In the genomic region with DNA sequence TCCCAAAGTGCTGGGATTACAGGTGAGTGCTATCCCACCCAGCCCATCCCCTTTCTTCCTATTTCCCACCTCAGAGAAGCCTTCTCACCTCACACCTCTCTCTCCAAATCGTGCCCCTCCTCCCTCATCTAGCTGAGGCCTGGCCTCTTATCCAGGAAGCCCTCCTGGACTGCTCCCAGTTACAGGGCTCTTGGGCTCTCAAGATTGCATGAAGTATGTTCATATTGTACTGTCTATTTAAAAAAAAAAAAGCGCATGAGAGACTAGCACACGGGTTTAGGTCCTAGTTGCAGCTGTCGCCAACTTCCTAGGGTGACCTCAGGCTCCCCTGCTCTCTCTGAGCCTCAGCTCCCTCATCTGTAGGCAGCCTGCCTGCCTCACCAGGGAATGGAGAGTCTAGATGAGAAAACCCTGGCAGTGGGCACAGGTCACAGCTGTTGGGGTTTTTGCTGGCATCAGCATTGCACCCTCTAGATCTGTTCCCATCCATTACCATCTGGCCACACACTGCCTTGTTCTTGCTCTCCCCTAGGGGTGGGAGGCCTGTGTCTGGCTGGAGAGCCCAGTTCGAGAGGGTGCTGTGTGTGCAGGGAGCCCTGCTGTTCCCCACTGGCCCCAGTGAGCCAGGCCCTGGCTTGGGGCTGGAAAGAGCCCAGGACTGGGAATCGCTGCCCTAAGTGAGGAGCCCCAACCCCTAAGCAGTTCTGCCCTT, we compare ENCODE assay signal across 12 cellular contexts. TPM values are rescaled to one million over a fixed set of nuclear protein-coding genes. Genes with fewer than 3 reads are reported as not detected.
DNase-seq lines count a peak whose midpoint lies in the region; ATAC-seq and TF ChIP-seq lines count a peak whose summit lies in the region.
"Had no signal": no experiment of that assay in that cellular context is flagged by ENCODE, and none has a peak within 500 bp of the region (broad histone marks: within the 10 kb centered on the region; RNA-seq: fewer than 3 reads in every experiment).

No MANE protein-coding gene starts in this region.

- peaks cover 27% of the 10 kb centered on the region for H3K27me3 Mint-ChIP-seq in GM23338 (ENCODE audit: insufficient read depth, low read depth, poor library complexity)
- H3K27me3 Mint-ChIP-seq in stimulated activated naive CD8-positive, alpha-beta T cell treated with anti-CD3 and anti-CD28 coated beads, Interleukin-15, amount 100 ng/mL, for 72 hours = peaks cover 73% of the 10 kb centered on the region

- no peaks in the 10 kb centered on the region for H4K20me1 ChIP-seq in GM23338 (replicated peaks; ENCODE audit: insufficient read depth)

- H3K4me3 ChIP-seq in GM23338 (peak overlapping the region; percentile 61), SJCRH30 (no peak overlapping the region), iPS-20b (ENCODE audit: low read length) (peak overlapping the region; percentile 61)

- peak overlapping the region; percentile 55; the same call in 1 of the 2 replicates for H3K27ac ChIP-seq in GM23338 (ENCODE audit: low read depth)
- H3K27ac ChIP-seq in SJCRH30 = peak overlapping the region; percentile 43
- H3K27ac ChIP-seq in iPS-20b (ENCODE audit: low read length) = no peak overlapping the region
- H3K27ac ChIP-seq: foreskin keratinocyte had no signal

- H3K79me2 ChIP-seq in GM23338 (replicated peaks; ENCODE audit: insufficient read depth) = no peaks in the 10 kb centered on the region

- no peak for TF ChIP-seq CTCF in GM23338 (conservative IDR thresholded peaks at IDR 0.05; ENCODE audit: low read depth in 2 of 2)

- no peaks in the 10 kb centered on the region for H3K36me3 ChIP-seq in GM23338 (ENCODE audit: insufficient read depth)
- H3K36me3 ChIP-seq in SJCRH30 = no peaks in the 10 kb centered on the region
- no peaks in the 10 kb centered on the region for H3K36me3 ChIP-seq in iPS-20b (ENCODE audit: insufficient read depth, low read depth, low read length)

- peak overlapping the region; percentile 65; the same call in 1 of the 2 replicates for H3K9ac ChIP-seq in iPS-20b (ENCODE audit: low read depth, low read length)

- ATAC-seq in GM23338 (peak; percentile 21), GM21423 (IDR thresholded peaks at IDR 0.05; ENCODE audit: unreplicated experiment) (no peak)
- peak; percentile 29 for ATAC-seq in stimulated activated naive CD8-positive, alpha-beta T cell treated with anti-CD3 and anti-CD28 coated beads, Interleukin-15, amount 100 ng/mL, for 72 hours
- ATAC-seq: foreskin keratinocyte had no signal

- H3K9me3 Mint-ChIP-seq in GM23338 = no peaks in the 10 kb centered on the region
- no peaks in the 10 kb centered on the region for H3K9me3 Mint-ChIP-seq in stimulated activated naive CD8-positive, alpha-beta T cell treated with anti-CD3 and anti-CD28 coated beads, Interleukin-15, amount 100 ng/mL, for 72 hours
- H3K9me3 Mint-ChIP-seq: activated CD4-positive, alpha-beta T cell treated with anti-CD3 and anti-CD28 coated beads, Interleukin-2, amount 10 ng/mL, durations not matched to agents 24 days and 14 days had no signal

- DNase-seq in GM23338 (ENCODE audit: low spot score) = no peak
- DNase-seq in SJCRH30 = peak; percentile 84 to 93
- DNase-seq in stimulated activated naive CD8-positive, alpha-beta T cell treated with anti-CD3 and anti-CD28 coated beads, Interleukin-15, amount 100 ng/mL, for 72 hours = no peak
- no peak for DNase-seq in foreskin melanocyte
- DNase-seq in stimulated activated naive CD4-positive, alpha-beta T cell (lab: John Stamatoyannopoulos, UW) = no peak
- no peak for DNase-seq in SW 1271 (lab: John Stamatoyannopoulos, UW)
- DNase-seq: activated CD4-positive, alpha-beta T cell treated with anti-CD3 and anti-CD28 coated beads, Interleukin-2, amount 10 ng/mL, durations not matched to agents 24 days and 14 days; foreskin keratinocyte; KBM-7 had no signal

- H3K36me3 Mint-ChIP-seq in GM23338 (ENCODE audit: low read depth) = no peaks in the 10 kb centered on the region

- H3K9me3 ChIP-seq in SJCRH30 (replicated peaks) = no peaks in the 10 kb centered on the region
- H3K9me3 ChIP-seq in iPS-20b (ENCODE audit: insufficient read depth, low read depth, low read length) = no peaks in the 10 kb centered on the region

- H3K4me1 ChIP-seq in GM23338 (ENCODE audit: insufficient read depth) = peaks cover 37% of the 10 kb centered on the region
- peaks cover 37% of the 10 kb centered on the region for H3K4me1 ChIP-seq in SJCRH30
- H3K4me1 ChIP-seq in iPS-20b (ENCODE audit: insufficient read depth, low read length) = peaks cover 26% of the 10 kb centered on the region

- peak overlapping the region; percentile 73; the same call in 2 of the 3 replicates for H3K4me3 Mint-ChIP-seq in GM23338
- H3K4me3 Mint-ChIP-seq in stimulated activated naive CD8-positive, alpha-beta T cell treated with anti-CD3 and anti-CD28 coated beads, Interleukin-15, amount 100 ng/mL, for 72 hours = peak overlapping the region in 1 of 2 donors; percentile 52
- H3K4me3 Mint-ChIP-seq: activated CD4-positive, alpha-beta T cell treated with anti-CD3 and anti-CD28 coated beads, Interleukin-2, amount 10 ng/mL, durations not matched to agents 24 days and 14 days had no signal

- H3K27ac Mint-ChIP-seq in GM23338 = no peak overlapping the region
- H3K27ac Mint-ChIP-seq in stimulated activated naive CD8-positive, alpha-beta T cell treated with anti-CD3 and anti-CD28 coated beads, Interleukin-15, amount 100 ng/mL, for 72 hours = peak overlapping the region in 1 of 2 donors; percentile 40
- H3K27ac Mint-ChIP-seq: activated CD4-positive, alpha-beta T cell treated with anti-CD3 and anti-CD28 coated beads, Interleukin-2, amount 10 ng/mL, durations not matched to agents 24 days and 14 days had no signal

- peaks cover 35% of the 10 kb centered on the region for H3K4me1 Mint-ChIP-seq in GM23338
- H3K4me1 Mint-ChIP-seq in stimulated activated naive CD8-positive, alpha-beta T cell treated with anti-CD3 and anti-CD28 coated beads, Interleukin-15, amount 100 ng/mL, for 72 hours = peaks cover 22% of the 10 kb centered on the region

- H3F3A ChIP-seq in GM23338 (replicated peaks; ENCODE audit: low read depth) = 0 out of 2 replicates have a peak, but pooled peaks cover 11% of the 10 kb centered on the region

- H3K9me2 ChIP-seq in GM23338 (ENCODE audit: insufficient read depth) = no peaks in the 10 kb centered on the region

- peaks cover 14% of the 10 kb centered on the region for H3K27me3 ChIP-seq in GM23338 (ENCODE audit: insufficient read depth)
- H3K27me3 ChIP-seq in SJCRH30 = no peaks in the 10 kb centered on the region
- H3K27me3 ChIP-seq in iPS-20b (ENCODE audit: insufficient read depth, low read length) = peaks cover 36% of the 10 kb centered on the region

- peak overlapping the region; percentile 96; the same call in 1 of the 2 replicates for H2AFZ ChIP-seq in GM23338

- peak overlapping the region; percentile 87 for H3K4me2 ChIP-seq in GM23338

TF ChIP-seq in GM23338, 12 proteins besides CTCF, POLR2A, EP300 and RAD21 (continues in another document):
- TF ChIP-seq EZH2phosphoT487 (IDR thresholded peaks at IDR 0.05; ENCODE audit: unreplicated experiment) (no peak), CREB1 (CRISPR knock-in tag; IDR thresholded peaks at IDR 0.05; ENCODE audit: low read depth) (no peak), STAT1 (IDR thresholded peaks at IDR 0.05; ENCODE audit: unreplicated experiment) (no peak), ZNF331 (CRISPR knock-in tag; IDR thresholded peaks at IDR 0.05; ENCODE audit: low read depth) (no peak), REST (IDR thresholded peaks at IDR 0.05; ENCODE audit: unreplicated experiment) (no peak)

RNA-seq across cellular contexts. Expression of gene C15orf39, which starts 24.2 kb away (rescaled TPM):
- 48.5 and 54.1 TPM in 2 replicates for total RNA-seq in GM23338 (2014; rRNA removed; shearing (Covaris generic))
- 13.4 and 13.9 TPM in 2 replicates for polyA plus RNA-seq in GM23338 (2016; fragmentation: Nextera tagmentation; extraction: Ambion mirVana)
- total RNA-seq in SJCRH30 (2014; rRNA removed; shearing (Covaris generic)) = 19.6 and 21.1 TPM in 2 replicates
- polyA plus RNA-seq: neural cell had no signal

Comparison
In these comparisons a context has a peak if more than half of its experiments do, and no peak if none do; other contexts are left out.
1. DNase-seq: peak in SJCRH30 (2 of 2); none in GM23338 (single experiment), stimulated activated naive CD8-positive, alpha-beta T cell treated with anti-CD3 and anti-CD28 coated beads, Interleukin-15, amount 100 ng/mL, for 72 hours (0 of 2), foreskin melanocyte (single experiment), stimulated activated naive CD4-positive, alpha-beta T cell (0 of 6) and SW 1271 (0 of 2).